In genomic region chr16:65961491-65962143, GRCh38 we compare ENCODE assay signal across 19 cellular contexts.
DNase-seq lines count a peak whose midpoint lies in the region; ATAC-seq, FAIRE-seq and TF ChIP-seq lines count a peak whose summit lies in the region.
"Had no signal": no experiment of that assay in that cellular context is flagged by ENCODE, and none has a peak within 500 bp of the region (broad histone marks: within the 10 kb centered on the region; RNA-seq: fewer than 3 reads in every experiment).

No MANE protein-coding gene starts in this region.

- no peaks in the 10 kb centered on the region for H3K23me2 ChIP-seq in H1 (ENCODE audit: low read depth, low read length)

- no peak overlapping the region; the same call in 1 of the 2 replicates for H2AK5ac ChIP-seq in IMR-90 (ENCODE audit: low read depth, low read length)
- H2AK5ac ChIP-seq in H1 (ENCODE audit: low read depth, low read length): no peak overlapping the region

- no peak overlapping the region for H2AK9ac ChIP-seq in IMR-90 (replicated peaks; ENCODE audit: low read depth, low read length, poor library complexity)

- H2BK20ac ChIP-seq in IMR-90 (ENCODE audit: low read depth, low read length) (no peak overlapping the region), H1 (ENCODE audit: low read length) (no peak overlapping the region)

- H3K9me1 ChIP-seq in IMR-90 (ENCODE audit: insufficient read depth, low read length): no peaks in the 10 kb centered on the region

- no peak overlapping the region for H4K91ac ChIP-seq in IMR-90 (ENCODE audit: insufficient read depth, low read depth, low read length)
- no peak overlapping the region for H4K91ac ChIP-seq in H1 (replicated peaks; ENCODE audit: insufficient read length, low read length)

- POLR2A ChIA-PET in IMR-90 (lab: Charles Lee; ENCODE audit: unreplicated experiment): no interaction called here
- POLR2A ChIA-PET in H1 (lab: Charles Lee; ENCODE audit: partially characterized antibody): no interaction called here

- H2BK15ac ChIP-seq in IMR-90 (ENCODE audit: low read depth, low read length): no peak overlapping the region
- H2BK15ac ChIP-seq in H1 (ENCODE audit: low read length): no peak overlapping the region

- no peak overlapping the region for H3K4me3 ChIP-seq in IMR-90 (ENCODE audit: insufficient read depth, low read depth, low read length)
- no peak overlapping the region for H3K4me3 ChIP-seq in H1 (ENCODE audit: extremely low read depth in 1 of 4, insufficient read depth in 2 of 4, low read depth in 3 of 4, low read length in 4 of 4)
- no peak overlapping the region for H3K4me3 ChIP-seq in parathyroid adenoma (ENCODE audit: low read depth, low read length)
- H3K4me3 ChIP-seq: BLaER1 treated with 17β-estradiol and CSF1 and Interleukin-3, amounts not matched to agents 10 nM and 100 nM had no signal

- no peak overlapping the region for H4K5ac ChIP-seq in IMR-90 (ENCODE audit: low read depth, low read length)
- no peak overlapping the region for H4K5ac ChIP-seq in H1 (ENCODE audit: insufficient read length, low read depth, low read length)

- H3K4me2 ChIP-seq in IMR-90 (ENCODE audit: low read depth, low read length): no peak overlapping the region
- H3K4me2 ChIP-seq in H1 (ENCODE audit: insufficient read depth in 1 of 2, low read depth in 2 of 2, low read length in 2 of 2): no peak overlapping the region
- H3K4me2 ChIP-seq in parathyroid adenoma (ENCODE audit: low read length): no peak overlapping the region

- ATAC-seq in IMR-90 (ENCODE audit: low read depth): peak; percentile 63
- no peak for ATAC-seq in HG03342 (IDR thresholded peaks at IDR 0.05; ENCODE audit: unreplicated experiment)
- ATAC-seq in HG03139 (IDR thresholded peaks at IDR 0.05; ENCODE audit: unreplicated experiment): no peak

- H3K27ac ChIP-seq in IMR-90 (ENCODE audit: insufficient read depth, low read length): no peak overlapping the region
- H3K27ac ChIP-seq in H1 (ENCODE audit: low read depth, low read length): no peak overlapping the region
- peak overlapping the region; percentile 33 for H3K27ac ChIP-seq in parathyroid adenoma

- TF ChIP-seq RAD21 in IMR-90 (IDR thresholded peaks at IDR 0.05; ENCODE audit: low read length) (no peak), H1 (IDR thresholded peaks at IDR 0.05 in 1 of 2, conservative IDR thresholded peaks at IDR 0.05 in 1 of 2; ENCODE audit: low read depth in 2 of 2, low read length in 2 of 2) (no peak)

- no peaks in the 10 kb centered on the region for H3K79me2 ChIP-seq in H1 (ENCODE audit: control insufficient read depth in 1 of 2, insufficient read depth in 2 of 2, low read length in 2 of 2)
- H3K79me2 ChIP-seq in parathyroid adenoma: no peaks in the 10 kb centered on the region

- no peaks in the 10 kb centered on the region for H3K9me3 ChIP-seq in IMR-90 (ENCODE audit: control insufficient read depth, insufficient read depth, low read length)
- H3K9me3 ChIP-seq in H1 (ENCODE audit: insufficient read depth in 2 of 2, low read depth in 1 of 2, low read length in 1 of 2): no peaks in the 10 kb centered on the region
- H3K9me3 ChIP-seq in parathyroid adenoma (ENCODE audit: control insufficient read depth, low read length): no peaks in the 10 kb centered on the region
- H3K9me3 ChIP-seq: BLaER1 treated with 17β-estradiol and CSF1 and Interleukin-3, amounts not matched to agents 10 nM and 100 nM had no signal

- intact Hi-C loops in IMR-90 (cut with micrococcal nuclease): no loop called here

- no peak overlapping the region for H2AFZ ChIP-seq in IMR-90 (replicated peaks; ENCODE audit: low read length, poor library complexity)
- 0 out of 2 replicates have a peak overlapping the region, but pooled peaks have one; percentile 3 for H2AFZ ChIP-seq in H1 (ENCODE audit: low read length)
- H2AFZ ChIP-seq in parathyroid adenoma: no peak overlapping the region

- TF ChIP-seq CTCF in IMR-90 (conservative IDR thresholded peaks at IDR 0.05; ENCODE audit: low read depth, low read length) (no peak), H1 (IDR thresholded peaks at IDR 0.05; ENCODE audit: control extremely low read depth in 1 of 3, insufficient read depth in 1 of 3, low read depth in 1 of 3, low read length in 3 of 3) (no peak), parathyroid adenoma (IDR thresholded peaks at IDR 0.05) (no peak)

- H3K79me1 ChIP-seq in IMR-90 (ENCODE audit: low read depth in 1 of 2, low read length in 2 of 2) (no peaks in the 10 kb centered on the region), H1 (ENCODE audit: low read depth, low read length) (no peaks in the 10 kb centered on the region)

- DNase-seq in EH (ENCODE audit: low read depth) (peak; percentile 15), IMR-90 (peak; percentile 7), H1 (ENCODE audit: low read depth in 1 of 2, low spot score in 2 of 2) (no peak), cerebellum (ENCODE audit: low spot score) (no peak)
- DNase-seq: CD8-positive, alpha-beta memory T cell; DMS53; HCEC 1CT; KBM-7; NCI-H187; NCI-H2107; NCI-H2227 treated with DMSO at 0.1 percent for 48 hours; NCI-H524; NCI-H82; PC-3 had no signal

- in situ Hi-C loops in IMR-90 (cut with MboI; ENCODE audit: low sequenced_read_pairs): no loop called here

- TF ChIP-seq POLR2A in IMR-90 (IDR thresholded peaks at IDR 0.05; ENCODE audit: low read depth, low read length) (no peak), H1 (IDR thresholded peaks at IDR 0.05; ENCODE audit: control extremely low read depth in 1 of 2, low read depth in 2 of 2, low read length in 2 of 2) (no peak)

- no peak overlapping the region for H3K4ac ChIP-seq in IMR-90 (ENCODE audit: low read depth, low read length)
- no peak overlapping the region for H3K4ac ChIP-seq in H1 (replicated peaks; ENCODE audit: insufficient read length, low read depth, low read length)

- no peak for TF ChIP-seq EP300 in H1 (IDR thresholded peaks at IDR 0.05; ENCODE audit: borderline replicate concordance in 1 of 2, low read depth in 2 of 2, low read length in 2 of 2)

- H3K18ac ChIP-seq in IMR-90 (ENCODE audit: low read depth, low read length) (no peak overlapping the region), H1 (ENCODE audit: extremely low read depth, low read length) (no peak overlapping the region)

- H3K23ac ChIP-seq in IMR-90 (ENCODE audit: low read depth, low read length): no peak overlapping the region
- H3K23ac ChIP-seq in H1 (ENCODE audit: insufficient read length): no peak overlapping the region

- H3K14ac ChIP-seq in IMR-90 (replicated peaks; ENCODE audit: low read depth, low read length) (no peak overlapping the region), H1 (ENCODE audit: insufficient read length) (no peak overlapping the region)

- no peak overlapping the region for H2BK12ac ChIP-seq in H1 (ENCODE audit: low read depth, low read length)

- H2BK120ac ChIP-seq in IMR-90 (ENCODE audit: low read depth, low read length): no peak overlapping the region
- H2BK120ac ChIP-seq in H1 (replicated peaks; ENCODE audit: low read depth, low read length): no peak overlapping the region

- no peak overlapping the region for H3K9ac ChIP-seq in IMR-90 (ENCODE audit: low read depth, low read length)
- no peak overlapping the region for H3K9ac ChIP-seq in H1 (replicated peaks in 1 of 4; ENCODE audit: extremely low read depth in 1 of 4, low read depth in 3 of 4, low read length in 3 of 4)
- H3K9ac ChIP-seq in parathyroid adenoma: no peak overlapping the region
- H3K9ac ChIP-seq: BLaER1 treated with 17β-estradiol and CSF1 and Interleukin-3, amounts not matched to agents 10 nM and 100 nM had no signal

- H4K8ac ChIP-seq in IMR-90 (ENCODE audit: low read depth in 2 of 2, low read length in 2 of 2) (no peak overlapping the region), H1 (ENCODE audit: extremely low read depth, insufficient read depth, low read length) (no peak overlapping the region)

- no peak overlapping the region for H2BK5ac ChIP-seq in IMR-90 (ENCODE audit: low read depth, low read length, poor library complexity, severe bottlenecking)
- H2BK5ac ChIP-seq in H1 (ENCODE audit: low read depth, low read length): no peak overlapping the region

- H3K36me3 ChIP-seq in IMR-90 (ENCODE audit: control insufficient read depth, insufficient read depth, low read length): no peaks in the 10 kb centered on the region
- H3K36me3 ChIP-seq in H1 (ENCODE audit: control insufficient read depth in 2 of 4, insufficient read depth in 4 of 4, low read length in 3 of 4): no peaks in the 10 kb centered on the region
- H3K36me3 ChIP-seq in parathyroid adenoma (ENCODE audit: control insufficient read depth, insufficient read depth, low read length): no peaks in the 10 kb centered on the region
- H3K36me3 ChIP-seq: BLaER1 treated with 17β-estradiol and CSF1 and Interleukin-3, amounts not matched to agents 10 nM and 100 nM had no signal

- dilution Hi-C loops in IMR-90 (cut with HindIII; ENCODE audit: low sequenced_read_pairs, unreplicated experiment): no loop called here

- no peak overlapping the region for H3K56ac ChIP-seq in IMR-90 (ENCODE audit: extremely low read depth, insufficient read depth, low read length)
- H3K56ac ChIP-seq in H1 (replicated peaks; ENCODE audit: insufficient read length, low read depth, low read length): no peak overlapping the region

- H4K20me1 ChIP-seq in IMR-90 (ENCODE audit: insufficient read depth, low read length) (no peaks in the 10 kb centered on the region), H1 (replicated peaks in 1 of 2; ENCODE audit: control insufficient read depth in 1 of 2, insufficient read depth in 2 of 2, low read length in 2 of 2) (no peaks in the 10 kb centered on the region)
- H4K20me1 ChIP-seq: BLaER1 treated with 17β-estradiol and CSF1 and Interleukin-3, amounts not matched to agents 10 nM and 100 nM had no signal

- BruUV-seq in IMR-90 (replicated peaks; lab: Mats Ljungman, UMichigan): no TSS peak

- FAIRE-seq in H1 (lab: Jason Lieb, UNC): no peak
- FAIRE-seq: A204.1 had no signal

- CTCF ChIA-PET in IMR-90 (lab: Yijun Ruan, JAX): interaction anchor here (0.5 kb wide), 1 partner anchor 818 kb away, joined by 4 read pairs; no protein-coding TSS in a partner anchor
- CTCF ChIA-PET in H1 (lab: Charles Lee; ENCODE audit: partially characterized antibody): interaction anchor here (1.8 kb wide), 1 partner anchor 257 kb away, joined by 6 read pairs; no protein-coding TSS in a partner anchor

- H3K27me3 ChIP-seq in IMR-90 (ENCODE audit: control insufficient read depth, insufficient read depth, low read length) (no peaks in the 10 kb centered on the region), H1 (replicated peaks in 1 of 4; ENCODE audit: control insufficient read depth in 3 of 4, extremely low read depth in 1 of 4, insufficient read depth in 3 of 4, low read length in 3 of 4) (no peaks in the 10 kb centered on the region), parathyroid adenoma (ENCODE audit: control insufficient read depth, insufficient read depth, low read length) (no peaks in the 10 kb centered on the region)
- H3K27me3 ChIP-seq: BLaER1 treated with 17β-estradiol and CSF1 and Interleukin-3, amounts not matched to agents 10 nM and 100 nM had no signal

- H3K4me1 ChIP-seq in IMR-90 (ENCODE audit: control insufficient read depth, insufficient read depth, low read length): peaks cover 3% of the 10 kb centered on the region; the same call in 1 of the 2 replicates
- no peaks in the 10 kb centered on the region for H3K4me1 ChIP-seq in H1 (replicated peaks in 1 of 4; ENCODE audit: control insufficient read depth in 3 of 4, insufficient read depth in 4 of 4, low read length in 3 of 4)
- peaks cover 12% of the 10 kb centered on the region for H3K4me1 ChIP-seq in parathyroid adenoma

- WGBS in IMR-90 (ENCODE audit: extremely low coverage in 2 of 2, insufficient read length in 1 of 2), 2 experiments: no CpG with 5 or more reads among the region's 4 CpGs
- 93% methylated on average over 4 of the region's 4 CpGs; no CpG with 5 or more reads in 1 of the 2 experiments for WGBS in H1 (ENCODE audit: extremely low coverage in 1 of 2, insufficient coverage in 1 of 2, insufficient read length in 1 of 2, insufficient replicate concordance in 2 of 2, low coverage in 1 of 2, low lambda C conversion rate in 2 of 2, missing lambda C conversion rate in 1 of 2), 2 experiments

Comparison
In these comparisons a context has a peak if more than half of its experiments do, and no peak if none do; other contexts are left out.
1. DNase-seq: peak in EH (single experiment) and IMR-90 (single experiment); none in H1 (0 of 2) and cerebellum (single experiment).